Comparison of ENCODE assay signal across 22 cellular contexts in genomic region chr5:28391277-28391676, GRCh38.
DNase-seq lines count a peak whose midpoint lies in the region; ATAC-seq and TF ChIP-seq lines count a peak whose summit lies in the region.
"Had no signal": no experiment of that assay in that cellular context is flagged by ENCODE, and none has a peak within 500 bp of the region (broad histone marks: within the 10 kb centered on the region; RNA-seq: fewer than 3 reads in every experiment).

No MANE protein-coding gene starts in this region.

- H3K79me2 ChIP-seq in H9 (ENCODE audit: insufficient read depth, low read length), result no peaks in the 10 kb centered on the region

- no peak overlapping the region for H2BK12ac ChIP-seq in H9 (ENCODE audit: insufficient read length, low read depth, low read length)

- peak overlapping the region; percentile 49 to 88 (median 88); a peak in 6 of 7 replicates for H3K27ac Mint-ChIP-seq in H9
- H3K27ac Mint-ChIP-seq: CD14-positive monocyte; CD4-positive, alpha-beta T cell; CD8-positive, alpha-beta memory T cell had no signal

- no peak overlapping the region for H2BK15ac ChIP-seq in H9 (ENCODE audit: low read depth, low read length)

- H3K36me3 ChIP-seq in HUES64 (ENCODE audit: insufficient read depth, low read length) (no peaks in the 10 kb centered on the region), iPS-20b (ENCODE audit: insufficient read depth, low read depth, low read length) (no peaks in the 10 kb centered on the region), gastroesophageal sphincter (no peaks in the 10 kb centered on the region)
- H3K36me3 ChIP-seq: BE2C; BLaER1 treated with 17β-estradiol and CSF1 and Interleukin-3, amounts not matched to agents 10 nM and 100 nM had no signal

- TF ChIP-seq CTCF in H9 (conservative IDR thresholded peaks at IDR 0.05) (no peak), gastroesophageal sphincter (IDR thresholded peaks at IDR 0.05) (no peak)

- no peak for TF ChIP-seq EP300 in gastroesophageal sphincter (IDR thresholded peaks at IDR 0.05)

- no peak for TF ChIP-seq POLR2A in gastroesophageal sphincter (IDR thresholded peaks at IDR 0.05)

- H3T11ph ChIP-seq in H9 (ENCODE audit: low read length), result no peak overlapping the region

- H3K14ac ChIP-seq in H9 (ENCODE audit: insufficient read depth, low read length), result no peak overlapping the region

- no peak overlapping the region for H2BK120ac ChIP-seq in H9 (ENCODE audit: low read depth, low read length, poor library complexity, severe bottlenecking)

- no peak overlapping the region for H3K4me3 Mint-ChIP-seq in H9
- H3K4me3 Mint-ChIP-seq: CD14-positive monocyte; CD4-positive, alpha-beta T cell; CD8-positive, alpha-beta memory T cell had no signal

- H2BK20ac ChIP-seq in H9 (ENCODE audit: low read depth, low read length, poor library complexity, severe bottlenecking), result no peak overlapping the region

- H3K56ac ChIP-seq in H9 (ENCODE audit: insufficient read length, low read depth, low read length), result no peak overlapping the region

- WGBS in H9 (ENCODE audit: extremely low coverage, insufficient read length, low lambda C conversion rate), result no CpG with 5 or more reads among the region's 1 CpG
- 44% methylated on average over 1 of the region's 1 CpG for WGBS in HUES64
- WGBS in gastroesophageal sphincter (ENCODE audit: low coverage in 1 of 2), 2 donors, result 61 to 83% methylated on average over 1 of the region's 1 CpG

- H3K4me3 ChIP-seq in HUES64 (ENCODE audit: low read length) (no peak overlapping the region), iPS-20b (ENCODE audit: low read length) (no peak overlapping the region), gastroesophageal sphincter (no peak overlapping the region)
- H3K4me3 ChIP-seq: A549; BLaER1 treated with 17β-estradiol and CSF1 and Interleukin-3, amounts not matched to agents 10 nM and 100 nM; GM12878; GM23248 had no signal

- peaks cover 3 to 9% (median 4%) of the 10 kb centered on the region in 3 experiments; a peak in 5 of 7 replicates for H3K36me3 Mint-ChIP-seq in H9 (ENCODE audit: insufficient read depth in 1 of 3, low read depth in 3 of 3)
- H3K36me3 Mint-ChIP-seq: CD14-positive monocyte; CD8-positive, alpha-beta memory T cell had no signal

- H4K91ac ChIP-seq in H9 (ENCODE audit: insufficient read length, low read depth, low read length), result no peak overlapping the region

- H3K9me3 ChIP-seq in H9 (ENCODE audit: control insufficient read depth, low read depth, low read length), result no peaks in the 10 kb centered on the region
- H3K9me3 ChIP-seq in HUES64 (ENCODE audit: insufficient read depth, low read depth, low read length), result no peaks in the 10 kb centered on the region
- H3K9me3 ChIP-seq in iPS-20b (ENCODE audit: insufficient read depth, low read depth, low read length), result no peaks in the 10 kb centered on the region; the same call in 1 of the 2 replicates
- no peaks in the 10 kb centered on the region for H3K9me3 ChIP-seq in gastroesophageal sphincter
- H3K9me3 ChIP-seq: A549; BE2C; BLaER1 treated with 17β-estradiol and CSF1 and Interleukin-3, amounts not matched to agents 10 nM and 100 nM had no signal

- H3K79me1 ChIP-seq in H9 (ENCODE audit: insufficient read depth, low read depth, low read length, poor library complexity, severe bottlenecking), result no peaks in the 10 kb centered on the region

- no peak overlapping the region for H2BK5ac ChIP-seq in H9 (ENCODE audit: insufficient read length, low read length)

- no peak overlapping the region for H3K4ac ChIP-seq in H9 (ENCODE audit: low read depth, low read length)

- H3K27ac ChIP-seq in H9 (ENCODE audit: insufficient read length, low read depth, low read length) (no peak overlapping the region), HUES64 (ENCODE audit: low read depth, low read length) (peak overlapping the region; percentile 70; the same call in 1 of the 2 replicates), iPS-20b (ENCODE audit: low read length) (no peak overlapping the region), gastroesophageal sphincter (no peak overlapping the region)
- H3K27ac ChIP-seq: A549; BLaER1 treated with 17β-estradiol and CSF1 and Interleukin-3, amounts not matched to agents 10 nM and 100 nM; GM23248 had no signal

- H3K9ac ChIP-seq in H9 (ENCODE audit: extremely low read depth, insufficient read length, low read length), result no peak overlapping the region
- H3K9ac ChIP-seq in HUES64 (ENCODE audit: low read depth, low read length), result no peak overlapping the region
- peak overlapping the region; percentile 34; the same call in 1 of the 2 replicates for H3K9ac ChIP-seq in iPS-20b (ENCODE audit: low read depth, low read length)
- H3K9ac ChIP-seq: BLaER1 treated with 17β-estradiol and CSF1 and Interleukin-3, amounts not matched to agents 10 nM and 100 nM; GM23248 had no signal

- DNase-seq in H9 (no peak), SW480 (ENCODE audit: low spot score) (no peak)
- DNase-seq: 8988T; ACHN; AML-193; BE2C; CD4-positive, alpha-beta T cell; CD8-positive, alpha-beta memory T cell; DMS 273 treated with DMSO at 0.1 percent for 48 hours; DMS79; EL; GDM1; GM23248; HCEC 1CT had no signal

- no peak overlapping the region for H3K4me2 ChIP-seq in H9 (ENCODE audit: insufficient read depth, insufficient read length, low read length)
- H3K4me2 ChIP-seq: A549; BLaER1 treated with 17β-estradiol and CSF1 and Interleukin-3, amounts not matched to agents 10 nM and 100 nM had no signal

- H3K23ac ChIP-seq in H9 (ENCODE audit: insufficient read length, low read depth, low read length), result no peak overlapping the region

- no peak overlapping the region for H3K18ac ChIP-seq in H9 (ENCODE audit: insufficient read length, low read depth, low read length)

- H2AFZ ChIP-seq in H9 (ENCODE audit: low read length), result no peak overlapping the region
- H2AFZ ChIP-seq: GM23248 had no signal

- H3K9me3 Mint-ChIP-seq in H9, result peaks cover 4 to 5% of the 10 kb centered on the region in 2 experiments; a peak in 3 of 5 replicates

- peaks cover 23 to 24% of the 10 kb centered on the region in 2 experiments for H3K4me1 Mint-ChIP-seq in H9
- H3K4me1 Mint-ChIP-seq: CD14-positive monocyte; CD8-positive, alpha-beta memory T cell had no signal

- ATAC-seq in gastroesophageal sphincter, result no peak
- no peak for ATAC-seq in esophagus mucosa
- ATAC-seq: A549, GM12878 had no signal

- H4K20me1 ChIP-seq in H9 (ENCODE audit: control insufficient read depth, insufficient read depth, insufficient read length), result no peaks in the 10 kb centered on the region
- H4K20me1 ChIP-seq: BLaER1 treated with 17β-estradiol and CSF1 and Interleukin-3, amounts not matched to agents 10 nM and 100 nM had no signal

- H4K8ac ChIP-seq in H9 (replicated peaks; ENCODE audit: insufficient read length, low read depth, low read length), result no peak overlapping the region

- H3K4me1 ChIP-seq in H9 (ENCODE audit: insufficient read depth, low read length) (no peaks in the 10 kb centered on the region; the same call in 1 of the 2 replicates), HUES64 (ENCODE audit: insufficient read depth, low read length) (peaks cover 30% of the 10 kb centered on the region), iPS-20b (ENCODE audit: insufficient read depth, low read length) (peaks cover 18% of the 10 kb centered on the region), gastroesophageal sphincter (no peaks in the 10 kb centered on the region)
- H3K4me1 ChIP-seq: A549; BE2C; BLaER1 treated with 17β-estradiol and CSF1 and Interleukin-3, amounts not matched to agents 10 nM and 100 nM had no signal

- H3K27me3 ChIP-seq in H9 (ENCODE audit: insufficient read depth, low read length) (no peaks in the 10 kb centered on the region), HUES64 (ENCODE audit: insufficient read depth, low read length) (no peaks in the 10 kb centered on the region), iPS-20b (ENCODE audit: insufficient read depth, low read length) (no peaks in the 10 kb centered on the region), gastroesophageal sphincter (no peaks in the 10 kb centered on the region)
- H3K27me3 ChIP-seq: BE2C; BLaER1 treated with 17β-estradiol and CSF1 and Interleukin-3, amounts not matched to agents 10 nM and 100 nM had no signal

- no peaks in the 10 kb centered on the region for H3K23me2 ChIP-seq in H9 (ENCODE audit: insufficient read length, low read depth, low read length, poor library complexity, severe bottlenecking)

- H4K5ac ChIP-seq in H9 (ENCODE audit: insufficient read length, low read depth, low read length), result no peak overlapping the region

- H2AK5ac ChIP-seq in H9 (ENCODE audit: insufficient read length, low read length), result no peak overlapping the region

- H3K27me3 Mint-ChIP-seq in H9 (ENCODE audit: low read depth), result no peaks in the 10 kb centered on the region
- H3K27me3 Mint-ChIP-seq: CD4-positive, alpha-beta T cell; CD8-positive, alpha-beta memory T cell had no signal
